20 cellular contexts compared by ENCODE assay signal in genomic region chr1:228334226-228334935, GRCh38.
A peak's percentile ranks its signal among the peaks of the same experiment; 100 is the strongest.
DNase-seq lines count a peak whose midpoint lies in the region; ATAC-seq and TF ChIP-seq lines count a peak whose summit lies in the region.
"Had no signal": no experiment of that assay in that cellular context is flagged by ENCODE, and none has a peak within 500 bp of the region (broad histone marks: within the 10 kb centered on the region; RNA-seq: fewer than 3 reads in every experiment).

No MANE protein-coding gene starts in this region.

- 91 to 95% (median 95%) methylated on average over 22 of the region's 22 CpGs for WGBS in ovary, 3 donors
- 93 to 96% methylated on average over 14 to 22 of the region's 22 CpGs for WGBS in testis, 2 donors

- H3K36me3 ChIP-seq in left ventricle myocardium inferior (peaks cover 69% of the 10 kb centered on the region), ovary (no peaks in the 10 kb centered on the region), testis (ENCODE audit: low read depth, missing control alignments) (no peaks in the 10 kb centered on the region)
- H3K36me3 ChIP-seq: brain microvascular endothelial cell had no signal

- no peak for TF ChIP-seq POLR2A in ovary (IDR thresholded peaks at IDR 0.05)
- TF ChIP-seq POLR2A in testis (IDR thresholded peaks at IDR 0.05): no peak

- H3K4me3 ChIP-seq in left ventricle myocardium inferior (no peak overlapping the region), ovary (no peak overlapping the region), testis (no peak overlapping the region)
- H3K4me3 ChIP-seq: esophagus squamous epithelium, vagina had no signal

- POLR2A ChIA-PET in activated CD4-positive, alpha-beta memory T cell treated with anti-CD3 and anti-CD28 coated beads, Interleukin-2, amount 10 ng/mL, durations not matched to agents 7 days and 5 days (lab: Charles Lee): no interaction called here

- H3K4me3 Mint-ChIP-seq in activated CD4-positive, alpha-beta memory T cell treated with anti-CD3 and anti-CD28 coated beads, Interleukin-2, amount 10 ng/mL, durations not matched to agents 7 days and 5 days: no peak overlapping the region
- H3K4me3 Mint-ChIP-seq: CD4-positive, CD25-positive, alpha-beta regulatory T cell; IgD-negative memory B cell had no signal

- H3K27ac ChIP-seq in left ventricle myocardium inferior (replicated peaks): peak overlapping the region; percentile 8
- no peak overlapping the region for H3K27ac ChIP-seq in ovary
- H3K27ac ChIP-seq in testis: no peak overlapping the region
- H3K27ac ChIP-seq: brain microvascular endothelial cell, esophagus squamous epithelium, vagina had no signal

- intact Hi-C loops in Right ventricle myocardium superior (cut with DNase I) (no loop called here), left cardiac atrium (cut with DNase I) (no loop called here), left ventricle myocardium inferior (cut with micrococcal nuclease) (no loop called here), ovary (cut with DNase I) (no loop called here), testis (cut with DNase I; ENCODE audit: low total_unique reads) (no loop called here)

- DNase-seq in Right ventricle myocardium superior (peak; percentile 31), left cardiac atrium (no peak), left ventricle myocardium inferior (no peak), ovary (peak in 4 of 5 donors; percentile 5 to 23 (median 7)), testis (no peak), GDM1 (lab: John Stamatoyannopoulos, UW) (no peak)
- DNase-seq in activated CD4-positive, alpha-beta memory T cell treated with anti-CD3 and anti-CD28 coated beads, Interleukin-2, amount 10 ng/mL, durations not matched to agents 7 days and 5 days: no peak
- DNase-seq: activated CD4-positive, alpha-beta T cell treated with anti-CD3 and anti-CD28 coated beads for 4 hours; activated gamma-delta T cell; brain microvascular endothelial cell; CD4-positive, CD25-positive, alpha-beta regulatory T cell; esophagus squamous epithelium; hypothalamus; NCI-H1105; NCI-H2029; NCI-H2227 treated with DMSO at 0.1 percent for 48 hours; substantia nigra had no signal

- no peaks in the 10 kb centered on the region for H3K9me3 ChIP-seq in left ventricle myocardium inferior (replicated peaks)
- H3K9me3 ChIP-seq in ovary: no peaks in the 10 kb centered on the region
- no peaks in the 10 kb centered on the region for H3K9me3 ChIP-seq in testis
- H3K9me3 ChIP-seq: esophagus squamous epithelium, vagina had no signal

- H3K27ac Mint-ChIP-seq in activated CD4-positive, alpha-beta memory T cell treated with anti-CD3 and anti-CD28 coated beads, Interleukin-2, amount 10 ng/mL, durations not matched to agents 7 days and 5 days: no peak overlapping the region
- H3K27ac Mint-ChIP-seq: CD4-positive, CD25-positive, alpha-beta regulatory T cell had no signal

- TF ChIP-seq EP300 in ovary (IDR thresholded peaks at IDR 0.05): no peak

- H3K4me1 Mint-ChIP-seq in activated CD4-positive, alpha-beta memory T cell treated with anti-CD3 and anti-CD28 coated beads, Interleukin-2, amount 10 ng/mL, durations not matched to agents 7 days and 5 days: no peaks in the 10 kb centered on the region
- H3K4me1 Mint-ChIP-seq: CD4-positive, CD25-positive, alpha-beta regulatory T cell; IgD-negative memory B cell had no signal

- H3K27me3 Mint-ChIP-seq in activated CD4-positive, alpha-beta memory T cell treated with anti-CD3 and anti-CD28 coated beads, Interleukin-2, amount 10 ng/mL, durations not matched to agents 7 days and 5 days: no peaks in the 10 kb centered on the region
- H3K27me3 Mint-ChIP-seq: CD4-positive, CD25-positive, alpha-beta regulatory T cell; IgD-negative memory B cell had no signal

- H3K36me3 Mint-ChIP-seq in activated CD4-positive, alpha-beta memory T cell treated with anti-CD3 and anti-CD28 coated beads, Interleukin-2, amount 10 ng/mL, durations not matched to agents 7 days and 5 days (ENCODE audit: low read depth): no peaks in the 10 kb centered on the region
- H3K36me3 Mint-ChIP-seq: IgD-negative memory B cell had no signal

- H3K4me1 ChIP-seq in left ventricle myocardium inferior (peaks cover 14% of the 10 kb centered on the region), ovary (ENCODE audit: insufficient read depth) (no peaks in the 10 kb centered on the region), testis (no peaks in the 10 kb centered on the region)
- H3K4me1 ChIP-seq: esophagus squamous epithelium, vagina had no signal

- H3K9me3 Mint-ChIP-seq in activated CD4-positive, alpha-beta memory T cell treated with anti-CD3 and anti-CD28 coated beads, Interleukin-2, amount 10 ng/mL, durations not matched to agents 7 days and 5 days: no peaks in the 10 kb centered on the region
- H3K9me3 Mint-ChIP-seq: CD4-positive, CD25-positive, alpha-beta regulatory T cell; IgD-negative memory B cell had no signal

- H3K27me3 ChIP-seq in left ventricle myocardium inferior (ENCODE audit: low read depth): no peaks in the 10 kb centered on the region
- H3K27me3 ChIP-seq in ovary: no peaks in the 10 kb centered on the region
- no peaks in the 10 kb centered on the region for H3K27me3 ChIP-seq in testis
- H3K27me3 ChIP-seq: brain microvascular endothelial cell, esophagus squamous epithelium, vagina had no signal

- ATAC-seq in Right ventricle myocardium superior (ENCODE audit: poor library complexity) (no peak), left cardiac atrium (no peak)
- ATAC-seq: HCT116 had no signal

- no peak for TF ChIP-seq CTCF in left ventricle myocardium inferior (IDR thresholded peaks at IDR 0.05; ENCODE audit: borderline replicate concordance)
- TF ChIP-seq CTCF in ovary (IDR thresholded peaks at IDR 0.05): no peak
- no peak for TF ChIP-seq CTCF in testis (IDR thresholded peaks at IDR 0.05)

- CTCF ChIA-PET in activated CD4-positive, alpha-beta memory T cell treated with anti-CD3 and anti-CD28 coated beads, Interleukin-2, amount 10 ng/mL, durations not matched to agents 7 days and 5 days (lab: Charles Lee): no interaction called here

Comparison
In these comparisons a context has a peak if more than half of its experiments do, and no peak if none do; other contexts are left out.
1. DNase-seq: peak in Right ventricle myocardium superior (single experiment) and ovary (4 of 5); none in left cardiac atrium (single experiment), left ventricle myocardium inferior (single experiment), testis (single experiment), GDM1 (single experiment) and activated CD4-positive, alpha-beta memory T cell treated with anti-CD3 and anti-CD28 coated beads, Interleukin-2, amount 10 ng/mL, durations not matched to agents 7 days and 5 days (single experiment).